28 cellular contexts compared by ENCODE assay signal in genomic region chr2:11679491-11680130, GRCh38. TPM values are rescaled to one million over a fixed set of nuclear protein-coding genes. Genes with fewer than 3 reads are reported as not detected.
DNase-seq lines count a peak whose midpoint lies in the region; ATAC-seq and TF ChIP-seq lines count a peak whose summit lies in the region.
"Had no signal": no experiment of that assay in that cellular context is flagged by ENCODE, and none has a peak within 500 bp of the region (broad histone marks: within the 10 kb centered on the region; RNA-seq: fewer than 3 reads in every experiment).

No MANE protein-coding gene starts in this region.

- H2BK120ac ChIP-seq in H9 (ENCODE audit: low read depth, low read length, poor library complexity, severe bottlenecking) = no peak overlapping the region

- no peak overlapping the region for H4K5ac ChIP-seq in H9 (ENCODE audit: insufficient read length, low read depth, low read length)

- no peak overlapping the region for H3K9ac ChIP-seq in H9 (ENCODE audit: extremely low read depth, insufficient read length, low read length)
- H3K9ac ChIP-seq: BLaER1 had no signal

- no peak overlapping the region for H3K56ac ChIP-seq in H9 (ENCODE audit: insufficient read length, low read depth, low read length)

- DNase-seq in NCI-H82 (lab: John Stamatoyannopoulos, UW) (peak; percentile 95), WERI-Rb-1 (peak; percentile 87), sciatic nerve (ENCODE audit: low spot score) (peak; percentile 40), D341Med (ENCODE audit: low spot score) (no peak), H9 (no peak)
- no peak for DNase-seq in naive thymus-derived CD8-positive, alpha-beta T cell
- DNase-seq: activated CD4-positive, alpha-beta T cell treated with anti-CD3 and anti-CD28 coated beads, Interleukin-2, amount 10 ng/mL, durations not matched to agents 7 days and 5 days; activated naive CD4-positive, alpha-beta T cell treated with Interleukin-2 at 50 U/mL for 16 hours; activated T-cell treated with anti-CD3 and anti-CD28 coated beads, Interleukin-2, amount 50 U/mL, for 4 hours; left colon; NCI-H1417 treated with DMSO at 0.1 percent for 48 hours; NCI-H2081 treated with DMSO at 0.1 percent for 48 hours; NCI-H345; NCI-H774; stimulated activated naive CD4-positive, alpha-beta T cell treated with Interleukin-2 at 50 U/mL for 16 hours had no signal

- no peak overlapping the region for H3K4me3 Mint-ChIP-seq in naive thymus-derived CD8-positive, alpha-beta T cell
- H3K4me3 Mint-ChIP-seq in H9 = no peak overlapping the region
- H3K4me3 Mint-ChIP-seq: activated CD4-positive, alpha-beta T cell treated with anti-CD3 and anti-CD28 coated beads, Interleukin-2, amount 10 ng/mL, durations not matched to agents 7 days and 5 days; activated T-cell treated with anti-CD3 and anti-CD28 coated beads, Interleukin-2, amount 50 U/mL, for 4 hours; WTC11 had no signal

- POLR2A ChIA-PET in naive thymus-derived CD8-positive, alpha-beta T cell (lab: Charles Lee) = no interaction called here

- no peaks in the 10 kb centered on the region for H3K79me2 ChIP-seq in H9 (ENCODE audit: insufficient read depth, low read length)

- H2AK5ac ChIP-seq in H9 (ENCODE audit: insufficient read length, low read length) = no peak overlapping the region

- ATAC-seq in sciatic nerve = no peak
- no peak for ATAC-seq in GM18519 (IDR thresholded peaks at IDR 0.05; ENCODE audit: low FRiP score, unreplicated experiment)
- ATAC-seq in naive thymus-derived CD8-positive, alpha-beta T cell = no peak
- ATAC-seq: activated T-cell treated with anti-CD3 and anti-CD28 coated beads, Interleukin-2, amount 50 U/mL, for 4 hours; WTC11 had no signal

- no peak overlapping the region for H2BK15ac ChIP-seq in H9 (ENCODE audit: low read depth, low read length)

- H3K4me1 Mint-ChIP-seq in naive thymus-derived CD8-positive, alpha-beta T cell = peaks cover 0 to 10% (median 3%) of the 10 kb centered on the region in 4 donors
- H3K4me1 Mint-ChIP-seq in H9 = peaks cover 47 to 57% of the 10 kb centered on the region in 2 experiments

- no peak overlapping the region for H4K91ac ChIP-seq in H9 (ENCODE audit: insufficient read length, low read depth, low read length)

- H3K36me3 Mint-ChIP-seq in naive thymus-derived CD8-positive, alpha-beta T cell = no peaks in the 10 kb centered on the region
- no peaks in the 10 kb centered on the region; a peak in 1 of 7 replicates for H3K36me3 Mint-ChIP-seq in H9 (ENCODE audit: insufficient read depth in 1 of 3, low read depth in 3 of 3)
- H3K36me3 Mint-ChIP-seq: WTC11 had no signal

- H3K9me3 Mint-ChIP-seq in naive thymus-derived CD8-positive, alpha-beta T cell = peaks cover 0 to 8% (median 0%) of the 10 kb centered on the region in 9 donors
- no peaks in the 10 kb centered on the region for H3K9me3 Mint-ChIP-seq in H9
- H3K9me3 Mint-ChIP-seq: activated CD4-positive, alpha-beta T cell treated with anti-CD3 and anti-CD28 coated beads, Interleukin-2, amount 10 ng/mL, durations not matched to agents 7 days and 5 days; activated T-cell treated with anti-CD3 and anti-CD28 coated beads, Interleukin-2, amount 50 U/mL, for 4 hours; WTC11 had no signal

- no peak overlapping the region for H3K14ac ChIP-seq in H9 (ENCODE audit: insufficient read depth, low read length)

- H3K27ac ChIP-seq in WERI-Rb-1 (peak overlapping the region; percentile 80), layer of hippocampus (ENCODE audit: low read depth, low read length) (peak overlapping the region; percentile 52), H9 (ENCODE audit: insufficient read length, low read depth, low read length) (no peak overlapping the region)
- H3K27ac ChIP-seq: BLaER1, epithelial cell of prostate, RWPE1 had no signal

- H2AFZ ChIP-seq in H9 (ENCODE audit: low read length) = no peak overlapping the region

- no peak overlapping the region for H3K4me2 ChIP-seq in H9 (ENCODE audit: insufficient read depth, insufficient read length, low read length)
- H3K4me2 ChIP-seq: BLaER1 had no signal

- H3K23me2 ChIP-seq in H9 (ENCODE audit: insufficient read length, low read depth, low read length, poor library complexity, severe bottlenecking) = no peaks in the 10 kb centered on the region

- no peak overlapping the region for H3K27ac Mint-ChIP-seq in naive thymus-derived CD8-positive, alpha-beta T cell
- peak overlapping the region in 1 of 3 experiments; percentile 44; a peak in 1 of 7 replicates for H3K27ac Mint-ChIP-seq in H9
- H3K27ac Mint-ChIP-seq: activated CD4-positive, alpha-beta T cell treated with anti-CD3 and anti-CD28 coated beads, Interleukin-2, amount 10 ng/mL, durations not matched to agents 7 days and 5 days; WTC11 had no signal

- H3K79me1 ChIP-seq in H9 (ENCODE audit: insufficient read depth, low read depth, low read length, poor library complexity, severe bottlenecking) = no peaks in the 10 kb centered on the region

- H4K8ac ChIP-seq in H9 (replicated peaks; ENCODE audit: insufficient read length, low read depth, low read length) = no peak overlapping the region

- no peak overlapping the region for H3T11ph ChIP-seq in H9 (ENCODE audit: low read length)

- H2BK12ac ChIP-seq in H9 (ENCODE audit: insufficient read length, low read depth, low read length) = no peak overlapping the region

- no CpG with 5 or more reads among the region's 13 CpGs for whole genome bisulfite sequencing in H9 (ENCODE audit: extremely low coverage, insufficient read length, low lambda C conversion rate)

- no peaks in the 10 kb centered on the region for H4K20me1 ChIP-seq in H9 (ENCODE audit: control insufficient read depth, insufficient read depth, insufficient read length)
- H4K20me1 ChIP-seq: BLaER1 had no signal

- H2BK5ac ChIP-seq in H9 (ENCODE audit: insufficient read length, low read length) = no peak overlapping the region

- no peak overlapping the region for H3K23ac ChIP-seq in H9 (ENCODE audit: insufficient read length, low read depth, low read length)

- H3K18ac ChIP-seq in H9 (ENCODE audit: insufficient read length, low read depth, low read length) = no peak overlapping the region

- no peak overlapping the region for H2BK20ac ChIP-seq in H9 (ENCODE audit: low read depth, low read length, poor library complexity, severe bottlenecking)

- H3K4me3 ChIP-seq in WERI-Rb-1 (ENCODE audit: low read depth, low read length) = no peak overlapping the region
- H3K4me3 ChIP-seq: BLaER1 had no signal

- H3K4ac ChIP-seq in H9 (ENCODE audit: low read depth, low read length) = no peak overlapping the region

- TF ChIP-seq CTCF in WERI-Rb-1 (IDR thresholded peaks at IDR 0.05; ENCODE audit: low read depth, low read length) (no peak), H9 (conservative IDR thresholded peaks at IDR 0.05) (no peak)

- no peaks in the 10 kb centered on the region for H3K27me3 ChIP-seq in WERI-Rb-1 (ENCODE audit: insufficient read depth, low read depth, severe bottlenecking)
- no peaks in the 10 kb centered on the region for H3K27me3 ChIP-seq in layer of hippocampus (ENCODE audit: control insufficient read depth, insufficient read depth, low read length)
- no peaks in the 10 kb centered on the region for H3K27me3 ChIP-seq in H9 (ENCODE audit: insufficient read depth, low read length)
- H3K27me3 ChIP-seq: BLaER1 had no signal

- H3K36me3 ChIP-seq in WERI-Rb-1 = no peaks in the 10 kb centered on the region
- H3K36me3 ChIP-seq: BLaER1 had no signal

- peaks cover 10 to 41% (median 37%) of the 10 kb centered on the region in 5 donors for H3K27me3 Mint-ChIP-seq in naive thymus-derived CD8-positive, alpha-beta T cell
- peaks cover 16% of the 10 kb centered on the region for H3K27me3 Mint-ChIP-seq in H9 (ENCODE audit: low read depth)

- intact Hi-C loops in sciatic nerve (cut with DNase I) = no loop called here

- H3K9me3 ChIP-seq in WERI-Rb-1 (ENCODE audit: severe bottlenecking) (no peaks in the 10 kb centered on the region), H9 (ENCODE audit: control insufficient read depth, low read depth, low read length) (no peaks in the 10 kb centered on the region)
- H3K9me3 ChIP-seq: BLaER1 had no signal

- peaks cover 6% of the 10 kb centered on the region; the same call in 1 of the 2 replicates for H3K4me1 ChIP-seq in H9 (ENCODE audit: insufficient read depth, low read length)

RNA-seq across cellular contexts. Expression of gene NTSR2, which starts 9.6 kb away (rescaled TPM):
- total RNA-seq in sciatic nerve = not detected
- total RNA-seq in naive thymus-derived CD8-positive, alpha-beta T cell = not detected
- not detected for polyA plus RNA-seq in naive thymus-derived CD8-positive, alpha-beta T cell
- total RNA-seq in H9 (2021) = not detected in 2 replicates
- total RNA-seq: activated CD4-positive, alpha-beta T cell treated with anti-CD3 and anti-CD28 coated beads, Interleukin-2, amount 10 ng/mL, durations not matched to agents 7 days and 5 days; activated T-cell treated with anti-CD3 and anti-CD28 coated beads, Interleukin-2, amount 50 U/mL, for 4 hours; chondrocyte; glomerular endothelial cell; H4; left colon; LHCN-M2; progenitor cell of endocrine pancreas; SK-MEL-5; urinary bladder; WTC11 had no signal

Comparison
In these comparisons a context has a peak if more than half of its experiments do, and no peak if none do; other contexts are left out.
1. DNase-seq: peak in NCI-H82 (single experiment), WERI-Rb-1 (single experiment) and sciatic nerve (single experiment); none in D341Med (single experiment), naive thymus-derived CD8-positive, alpha-beta T cell (0 of 10) and H9 (single experiment).